11 cellular contexts compared by ENCODE assay signal in genomic region chrX:43741843-43742573, GRCh38.
DNase-seq lines count a peak whose midpoint lies in the region; TF ChIP-seq lines count a peak whose summit lies in the region.
"Had no signal": no experiment of that assay in that cellular context is flagged by ENCODE, and none has a peak within 500 bp of the region (broad histone marks: within the 10 kb centered on the region; RNA-seq: fewer than 3 reads in every experiment).

No MANE protein-coding gene starts in this region.

- H3F3A ChIP-seq in MM.1S (ENCODE audit: insufficient read depth, low read length): no peaks in the 10 kb centered on the region

- no peak overlapping the region for H3K23ac ChIP-seq in mesenchymal stem cell (ENCODE audit: low read length in 2 of 2)

- H3K36me3 ChIP-seq in mesenchymal stem cell (ENCODE audit: control insufficient read depth in 1 of 2, insufficient read depth in 2 of 2, low read depth in 1 of 2, low read length in 2 of 2): no peaks in the 10 kb centered on the region
- H3K36me3 ChIP-seq in OCI-LY7 (ENCODE audit: insufficient read depth, low read length): no peaks in the 10 kb centered on the region
- H3K36me3 ChIP-seq in MM.1S (replicated peaks; ENCODE audit: insufficient read depth, low read length): no peaks in the 10 kb centered on the region

- no peak overlapping the region for H2BK120ac ChIP-seq in mesenchymal stem cell (ENCODE audit: low read depth, low read length)

- H2AFZ ChIP-seq in mesenchymal stem cell (ENCODE audit: low read depth, low read length) (no peak overlapping the region), OCI-LY7 (ENCODE audit: low read length) (no peak overlapping the region), MM.1S (ENCODE audit: low read length) (no peak overlapping the region)

- H3K79me2 ChIP-seq in OCI-LY7 (ENCODE audit: insufficient read depth, low read depth, low read length) (no peaks in the 10 kb centered on the region), MM.1S (ENCODE audit: low read length) (no peaks in the 10 kb centered on the region)

- H3K27ac ChIP-seq in RWPE1: no peak overlapping the region
- no peak overlapping the region for H3K27ac ChIP-seq in mesenchymal stem cell (ENCODE audit: low read length, poor library complexity, severe bottlenecking)
- H3K27ac ChIP-seq in OCI-LY7 (ENCODE audit: low read depth, low read length, poor library complexity, severe bottlenecking): no peak overlapping the region
- H3K27ac ChIP-seq in MM.1S (ENCODE audit: low read length): no peak overlapping the region
- H3K27ac ChIP-seq: KMS-11 had no signal

- CTCF ChIA-PET in RWPE1 (lab: Yijun Ruan, JAX) (no interaction called here), OCI-LY7 (lab: Charles Lee; ENCODE audit: unreplicated experiment) (no interaction called here)

- H4K91ac ChIP-seq in mesenchymal stem cell (ENCODE audit: low read length): no peak overlapping the region

- H3K4me1 ChIP-seq in mesenchymal stem cell (ENCODE audit: control insufficient read depth, insufficient read depth, low read depth, low read length) (peaks cover 4% of the 10 kb centered on the region), OCI-LY7 (ENCODE audit: insufficient read depth, low read length, poor library complexity, severe bottlenecking) (no peaks in the 10 kb centered on the region), MM.1S (ENCODE audit: low read length) (no peaks in the 10 kb centered on the region)

- H3K18ac ChIP-seq in mesenchymal stem cell (ENCODE audit: low read depth in 1 of 2, low read length in 2 of 2): no peak overlapping the region

- no peak overlapping the region for H3K14ac ChIP-seq in mesenchymal stem cell (ENCODE audit: low read length in 2 of 2)

- H3K9me3 ChIP-seq in mesenchymal stem cell (ENCODE audit: control insufficient read depth, low read length): no peaks in the 10 kb centered on the region
- H3K9me3 ChIP-seq in OCI-LY7 (ENCODE audit: low read length): no peaks in the 10 kb centered on the region
- no peaks in the 10 kb centered on the region for H3K9me3 ChIP-seq in MM.1S (replicated peaks; ENCODE audit: insufficient read depth, low read length)

- no peak overlapping the region for H3K9ac ChIP-seq in mesenchymal stem cell (ENCODE audit: low read length)
- no peak overlapping the region for H3K9ac ChIP-seq in MM.1S (ENCODE audit: low read length)
- H3K9ac ChIP-seq: KMS-11 had no signal

- H3K9me2 ChIP-seq in OCI-LY7 (ENCODE audit: insufficient read depth, low read length) (no peaks in the 10 kb centered on the region), MM.1S (replicated peaks; ENCODE audit: insufficient read depth, low read length) (no peaks in the 10 kb centered on the region)

- H2AK5ac ChIP-seq in mesenchymal stem cell (ENCODE audit: low read length, severe bottlenecking): no peak overlapping the region

- no peaks in the 10 kb centered on the region for H4K20me1 ChIP-seq in OCI-LY7 (ENCODE audit: insufficient read depth, low read length)
- no peaks in the 10 kb centered on the region for H4K20me1 ChIP-seq in MM.1S (ENCODE audit: insufficient read depth, low read length)

- intact Hi-C loops in OCI-LY7 (cut with micrococcal nuclease; ENCODE audit: unreplicated experiment): no loop called here

- H3K4me3 ChIP-seq in fibroblast of pulmonary artery (replicated peaks; ENCODE audit: low read depth, low read length) (no peak overlapping the region), mesenchymal stem cell (ENCODE audit: insufficient read depth in 1 of 2, low read depth in 1 of 2, low read length in 2 of 2) (no peak overlapping the region), OCI-LY7 (ENCODE audit: low read depth, low read length, poor library complexity, severe bottlenecking) (no peak overlapping the region), MM.1S (ENCODE audit: low read length) (no peak overlapping the region)

- POLR2A ChIA-PET in RWPE1 (lab: Yijun Ruan, JAX; ENCODE audit: low non-redundant PET): no interaction called here
- POLR2A ChIA-PET in OCI-LY7 (lab: Charles Lee): interaction anchor here (0.5 kb wide), 1 partner anchor 16 kb away, joined by 4 read pairs; no protein-coding TSS in a partner anchor

- TF ChIP-seq CTCF in RWPE1 (conservative IDR thresholded peaks at IDR 0.05; ENCODE audit: low read depth): no peak
- TF ChIP-seq CTCF in fibroblast of pulmonary artery (IDR thresholded peaks at IDR 0.05; ENCODE audit: low read length, missing control alignments): no peak
- no peak for TF ChIP-seq CTCF in OCI-LY7 (conservative IDR thresholded peaks at IDR 0.05; ENCODE audit: low read length)
- TF ChIP-seq CTCF in MM.1S (IDR thresholded peaks at IDR 0.05; ENCODE audit: low read length): no peak

- H3K79me1 ChIP-seq in mesenchymal stem cell (replicated peaks; ENCODE audit: low read length, poor library complexity, severe bottlenecking): no peaks in the 10 kb centered on the region

- no peak overlapping the region for H3K4ac ChIP-seq in mesenchymal stem cell (ENCODE audit: low read depth in 1 of 2, low read length in 2 of 2)

- no peak overlapping the region for H2BK12ac ChIP-seq in mesenchymal stem cell (ENCODE audit: low read length in 2 of 2)

- H3K27me3 ChIP-seq in mesenchymal stem cell (ENCODE audit: control insufficient read depth in 1 of 2, insufficient read depth in 1 of 2, low read length in 2 of 2): peaks cover 0 to 16% of the 10 kb centered on the region in 2 experiments
- no peaks in the 10 kb centered on the region for H3K27me3 ChIP-seq in MM.1S (replicated peaks; ENCODE audit: insufficient read depth, low read length)

- BruUV-seq in OCI-LY7 (replicated peaks; lab: Mats Ljungman, UMichigan): no TSS peak

- no peak overlapping the region for H2BK5ac ChIP-seq in mesenchymal stem cell (ENCODE audit: low read depth, low read length, poor library complexity, severe bottlenecking)

- H4K8ac ChIP-seq in mesenchymal stem cell (ENCODE audit: low read length): no peak overlapping the region

- DNase-seq in Ammon's horn (ENCODE audit: low spot score): peak; percentile 3
- peak; percentile 10 for DNase-seq in RWPE1 (ENCODE audit: low spot score)
- peak; percentile 85 for DNase-seq in fibroblast of pulmonary artery (ENCODE audit: low read depth)
- peak; percentile 26 for DNase-seq in mesenchymal stem cell
- DNase-seq in HPDE6-E6E7 (ENCODE audit: extremely low spot score): no peak
- DNase-seq in OCI-LY7 (ENCODE audit: low spot score): no peak
- DNase-seq in cerebellar cortex (ENCODE audit: low spot score): no peak
- no peak for DNase-seq in MM.1S
- DNase-seq: activated CD4-positive, alpha-beta T cell treated with anti-CD3 and anti-CD28 coated beads, Interleukin-2, amount 10 ng/mL, durations not matched to agents 24 days and 14 days; kidney glomerular epithelial cell had no signal

- H3K4me2 ChIP-seq in mesenchymal stem cell (ENCODE audit: low read length, poor library complexity, severe bottlenecking) (no peak overlapping the region), OCI-LY7 (ENCODE audit: low read length) (no peak overlapping the region), MM.1S (ENCODE audit: low read depth, low read length) (no peak overlapping the region)
- H3K4me2 ChIP-seq: KMS-11 had no signal

- H2BK15ac ChIP-seq in mesenchymal stem cell (ENCODE audit: low read depth, poor library complexity, severe bottlenecking): no peak overlapping the region

- 79% methylated on average over 3 of the region's 7 CpGs for WGBS in mesenchymal stem cell

Comparison
In these comparisons a context has a peak if more than half of its experiments do, and no peak if none do; other contexts are left out.
1. DNase-seq: peak in Ammon's horn (single experiment), RWPE1 (single experiment), fibroblast of pulmonary artery (single experiment) and mesenchymal stem cell (single experiment); none in HPDE6-E6E7 (single experiment), OCI-LY7 (single experiment), cerebellar cortex (single experiment) and MM.1S (single experiment).